In genomic region chr2:134592380-134592779, GRCh38 we compare ENCODE assay signal across 7 cellular contexts.
"Had no signal": no experiment of that assay in that cellular context is flagged by ENCODE, and none has a peak within 500 bp of the region (broad histone marks: within the 10 kb centered on the region; RNA-seq: fewer than 3 reads in every experiment).

No MANE protein-coding gene starts in this region.

- ATAC-seq: K562 had no signal

- H3K4me3 ChIP-seq: K562 had no signal

- DNase-seq: GOT3, H7, HCEC 1CT, IMR-90, KG1 had no signal

- H3K27ac ChIP-seq: HL-60 had no signal
